ENCODE assay signal across 8 cellular contexts in genomic region chr19:2164020-2164988, GRCh38. TPM values are rescaled to one million over a fixed set of nuclear protein-coding genes. Genes with fewer than 3 reads are reported as not detected.
A peak's percentile ranks its signal among the peaks of the same experiment; 100 is the strongest.
DNase-seq lines count a peak whose midpoint lies in the region; ATAC-seq, FAIRE-seq and TF ChIP-seq lines count a peak whose summit lies in the region.

No MANE protein-coding gene starts in this region.

- no peak for FAIRE-seq in bronchial epithelial cell (lab: Jason Lieb, UNC)

- whole genome bisulfite sequencing in liver: under 1% methylated on average over 89 of the region's 95 CpGs

- TF ChIP-seq RAD21 in liver (IDR thresholded peaks at IDR 0.05): no peak

- CTCF ChIA-PET in PC-9 (lab: Charles Lee): interaction anchor here (0.7 kb wide), 1 partner anchor 261 kb away, joined by 3 read pairs; no protein-coding TSS in a partner anchor

- H3K9ac ChIP-seq in liver (ENCODE audit: low read depth in 1 of 2, low read length in 2 of 2): peak overlapping the region; percentile 78 to 93

- peaks cover 43% of the 10 kb centered on the region for H3K79me2 ChIP-seq in PC-9 (ENCODE audit: low read depth)

- intact Hi-C loops in PC-9 (cut with micrococcal nuclease; ENCODE audit: unreplicated experiment): no loop called here

- H4K20me1 ChIP-seq in PC-9 (ENCODE audit: insufficient read depth): peaks cover 13% of the 10 kb centered on the region

- H3K9me3 ChIP-seq in PC-9 (ENCODE audit: insufficient read depth, low read depth): no peaks in the 10 kb centered on the region
- no peaks in the 10 kb centered on the region for H3K9me3 ChIP-seq in liver (ENCODE audit: control insufficient read depth in 4 of 4, low read length in 3 of 4)

- H3F3A ChIP-seq in PC-9 (ENCODE audit: insufficient read depth, low read depth): peaks cover 27% of the 10 kb centered on the region

- H3K9me2 ChIP-seq in PC-9 (ENCODE audit: insufficient read depth): no peaks in the 10 kb centered on the region

- peak; percentile 30 for DNase-seq in Ammon's horn (ENCODE audit: low spot score)
- DNase-seq in PC-9: no peak
- no peak for DNase-seq in bronchial epithelial cell (ENCODE audit: low read depth)
- DNase-seq in substantia nigra (lab: John Stamatoyannopoulos, UW): peak in 22 of 49 donors; percentile 23 to 85 (median 60)
- DNase-seq in NCI-H526 treated with DMSO at 0.1 percent for 48 hours (lab: John Stamatoyannopoulos, UW): no peak
- no peak for DNase-seq in GDM1 (lab: John Stamatoyannopoulos, UW)

- no TSS peak for BruUV-seq in PC-9 (replicated peaks; lab: Mats Ljungman, UMichigan)

- 0 out of 2 replicates have a peak overlapping the region, but pooled peaks have one; percentile 34 for H3K27ac ChIP-seq in PC-9
- H3K27ac ChIP-seq in liver (ENCODE audit: low read depth in 1 of 2, low read length in 2 of 2): peak overlapping the region; percentile 89 to 99
- peak overlapping the region; percentile 82 for H3K27ac ChIP-seq in substantia nigra (ENCODE audit: low read depth, low read length, poor library complexity, severe bottlenecking)

- H3K4me2 ChIP-seq in PC-9: peak overlapping the region; percentile 89

- H2AFZ ChIP-seq in PC-9: no peak overlapping the region

- POLR2A ChIA-PET in PC-9 (lab: Charles Lee; ENCODE audit: unreplicated experiment): no interaction called here

- H3K4me3 ChIP-seq in PC-9: peak overlapping the region; percentile 69
- H3K4me3 ChIP-seq in bronchial epithelial cell (ENCODE audit: low read depth, low read length): peak overlapping the region; percentile 97
- peak overlapping the region; percentile 76 to 97 (median 79) for H3K4me3 ChIP-seq in liver (ENCODE audit: low read depth in 1 of 3, low read length in 3 of 3)

- H3K36me3 ChIP-seq in PC-9 (ENCODE audit: low read depth) (no peaks in the 10 kb centered on the region), bronchial epithelial cell (ENCODE audit: control insufficient read depth, insufficient read depth, low read length) (no peaks in the 10 kb centered on the region), liver (ENCODE audit: control insufficient read depth in 4 of 4, insufficient read depth in 3 of 4, low read depth in 1 of 4, low read length in 3 of 4) (no peaks in the 10 kb centered on the region)

- peak; percentile 21 for ATAC-seq in GM21737 (IDR thresholded peaks at IDR 0.05; ENCODE audit: unreplicated experiment)

- peaks cover 14% of the 10 kb centered on the region for H3K4me1 ChIP-seq in PC-9 (replicated peaks; ENCODE audit: insufficient read depth)
- H3K4me1 ChIP-seq in liver (ENCODE audit: control insufficient read depth in 4 of 4, insufficient read depth in 4 of 4, low read length in 3 of 4): peaks cover 12 to 40% (median 21%) of the 10 kb centered on the region in 4 donors

- TF ChIP-seq CTCF in PC-9 (conservative IDR thresholded peaks at IDR 0.05): no peak
- no peak for TF ChIP-seq CTCF in bronchial epithelial cell (IDR thresholded peaks at IDR 0.05; ENCODE audit: insufficient read depth, low read length, severe bottlenecking)
- no peak for TF ChIP-seq CTCF in liver (IDR thresholded peaks at IDR 0.05; ENCODE audit: low read depth, low read length, missing input control)

- H3K27me3 ChIP-seq in PC-9 (ENCODE audit: insufficient read depth, low read depth) (no peaks in the 10 kb centered on the region), bronchial epithelial cell (ENCODE audit: control insufficient read depth, insufficient read depth, low read length) (no peaks in the 10 kb centered on the region), liver (ENCODE audit: control insufficient read depth in 4 of 4, insufficient read depth in 4 of 4, low read length in 3 of 4) (no peaks in the 10 kb centered on the region)

TF ChIP-seq in liver, 16 proteins besides CTCF, POLR2A, EP300 and RAD21:
- TF ChIP-seq GABPA (IDR thresholded peaks at IDR 0.05 in 1 of 2, conservative IDR thresholded peaks at IDR 0.05 in 1 of 2): no peak

RNA-seq across cellular contexts. Expression of gene DOT1L, which starts 0.6 kb away (rescaled TPM):
- total RNA-seq in PC-9 (2021): 16.0 and 23.9 TPM in 2 replicates
- total RNA-seq in bronchial epithelial cell: 3.7 and 5.2 TPM in 2 replicates
- total RNA-seq in liver: 1 to 10 TPM; 6.7 to 9.9 TPM
- polyA plus RNA-seq in liver: 1 to 10 TPM; 3.4 to 6.9 TPM

RNA-seq across cellular contexts. Expression of gene AP3D1, which starts 12.9 kb away (rescaled TPM):
- 75.5 and 87.2 TPM in 2 replicates for total RNA-seq in PC-9 (2021)
- 72.1 and 78.3 TPM in 2 replicates for total RNA-seq in bronchial epithelial cell
- 10 to 100 TPM; 42.6 to 76.6 TPM for total RNA-seq in liver
- 10 to 100 TPM; 21.7 to 79.8 TPM for polyA plus RNA-seq in liver

Comparison
In these comparisons a context has a peak if more than half of its experiments do, and no peak if none do; other contexts are left out.
1. H3K27ac ChIP-seq: peak in every context shown above with its lines; median percentile 94 in liver; 82 in substantia nigra; 34 in PC-9.